In the genomic region with DNA sequence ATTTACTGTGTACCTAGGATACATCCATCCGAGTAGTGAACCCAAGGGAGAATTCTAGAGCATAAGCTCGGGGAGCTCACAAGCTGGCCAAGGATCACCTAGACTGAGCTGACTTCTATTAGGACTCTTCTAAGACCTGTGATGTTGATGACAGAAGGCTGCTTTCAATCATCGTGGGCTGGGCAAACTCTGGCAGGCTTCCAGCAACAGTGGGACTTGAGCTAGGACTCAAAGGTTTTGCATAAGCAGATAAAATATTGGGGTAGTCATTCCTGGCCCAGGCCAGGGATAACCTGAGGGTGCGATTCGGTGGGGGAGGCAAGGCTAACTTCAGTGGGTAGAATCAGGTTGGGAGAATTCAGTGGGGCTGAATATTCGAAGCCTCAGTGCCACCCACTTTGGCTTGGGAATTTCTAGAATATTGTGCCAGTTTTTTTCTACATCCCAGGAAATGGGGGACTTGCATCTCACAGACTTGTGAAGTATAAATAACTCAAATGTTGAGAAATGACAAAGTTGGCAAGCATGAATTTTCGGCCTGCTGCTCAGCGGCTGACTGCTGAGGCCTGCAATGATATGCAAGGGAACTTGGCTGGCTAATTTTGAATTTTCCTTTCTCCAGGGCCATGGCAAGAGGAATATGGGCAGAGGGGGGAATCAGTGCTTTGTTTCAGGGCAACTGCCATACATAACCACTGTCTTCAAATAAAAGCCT, we compare ENCODE assay signal across 1 cellular context.
TF ChIP-seq lines count a peak whose summit lies in the region.

No MANE protein-coding gene starts in this region.

TF ChIP-seq in GM23338, 12 proteins besides CTCF, POLR2A, EP300 and RAD21 (continued from another document):
- TF ChIP-seq, protein P1, sequence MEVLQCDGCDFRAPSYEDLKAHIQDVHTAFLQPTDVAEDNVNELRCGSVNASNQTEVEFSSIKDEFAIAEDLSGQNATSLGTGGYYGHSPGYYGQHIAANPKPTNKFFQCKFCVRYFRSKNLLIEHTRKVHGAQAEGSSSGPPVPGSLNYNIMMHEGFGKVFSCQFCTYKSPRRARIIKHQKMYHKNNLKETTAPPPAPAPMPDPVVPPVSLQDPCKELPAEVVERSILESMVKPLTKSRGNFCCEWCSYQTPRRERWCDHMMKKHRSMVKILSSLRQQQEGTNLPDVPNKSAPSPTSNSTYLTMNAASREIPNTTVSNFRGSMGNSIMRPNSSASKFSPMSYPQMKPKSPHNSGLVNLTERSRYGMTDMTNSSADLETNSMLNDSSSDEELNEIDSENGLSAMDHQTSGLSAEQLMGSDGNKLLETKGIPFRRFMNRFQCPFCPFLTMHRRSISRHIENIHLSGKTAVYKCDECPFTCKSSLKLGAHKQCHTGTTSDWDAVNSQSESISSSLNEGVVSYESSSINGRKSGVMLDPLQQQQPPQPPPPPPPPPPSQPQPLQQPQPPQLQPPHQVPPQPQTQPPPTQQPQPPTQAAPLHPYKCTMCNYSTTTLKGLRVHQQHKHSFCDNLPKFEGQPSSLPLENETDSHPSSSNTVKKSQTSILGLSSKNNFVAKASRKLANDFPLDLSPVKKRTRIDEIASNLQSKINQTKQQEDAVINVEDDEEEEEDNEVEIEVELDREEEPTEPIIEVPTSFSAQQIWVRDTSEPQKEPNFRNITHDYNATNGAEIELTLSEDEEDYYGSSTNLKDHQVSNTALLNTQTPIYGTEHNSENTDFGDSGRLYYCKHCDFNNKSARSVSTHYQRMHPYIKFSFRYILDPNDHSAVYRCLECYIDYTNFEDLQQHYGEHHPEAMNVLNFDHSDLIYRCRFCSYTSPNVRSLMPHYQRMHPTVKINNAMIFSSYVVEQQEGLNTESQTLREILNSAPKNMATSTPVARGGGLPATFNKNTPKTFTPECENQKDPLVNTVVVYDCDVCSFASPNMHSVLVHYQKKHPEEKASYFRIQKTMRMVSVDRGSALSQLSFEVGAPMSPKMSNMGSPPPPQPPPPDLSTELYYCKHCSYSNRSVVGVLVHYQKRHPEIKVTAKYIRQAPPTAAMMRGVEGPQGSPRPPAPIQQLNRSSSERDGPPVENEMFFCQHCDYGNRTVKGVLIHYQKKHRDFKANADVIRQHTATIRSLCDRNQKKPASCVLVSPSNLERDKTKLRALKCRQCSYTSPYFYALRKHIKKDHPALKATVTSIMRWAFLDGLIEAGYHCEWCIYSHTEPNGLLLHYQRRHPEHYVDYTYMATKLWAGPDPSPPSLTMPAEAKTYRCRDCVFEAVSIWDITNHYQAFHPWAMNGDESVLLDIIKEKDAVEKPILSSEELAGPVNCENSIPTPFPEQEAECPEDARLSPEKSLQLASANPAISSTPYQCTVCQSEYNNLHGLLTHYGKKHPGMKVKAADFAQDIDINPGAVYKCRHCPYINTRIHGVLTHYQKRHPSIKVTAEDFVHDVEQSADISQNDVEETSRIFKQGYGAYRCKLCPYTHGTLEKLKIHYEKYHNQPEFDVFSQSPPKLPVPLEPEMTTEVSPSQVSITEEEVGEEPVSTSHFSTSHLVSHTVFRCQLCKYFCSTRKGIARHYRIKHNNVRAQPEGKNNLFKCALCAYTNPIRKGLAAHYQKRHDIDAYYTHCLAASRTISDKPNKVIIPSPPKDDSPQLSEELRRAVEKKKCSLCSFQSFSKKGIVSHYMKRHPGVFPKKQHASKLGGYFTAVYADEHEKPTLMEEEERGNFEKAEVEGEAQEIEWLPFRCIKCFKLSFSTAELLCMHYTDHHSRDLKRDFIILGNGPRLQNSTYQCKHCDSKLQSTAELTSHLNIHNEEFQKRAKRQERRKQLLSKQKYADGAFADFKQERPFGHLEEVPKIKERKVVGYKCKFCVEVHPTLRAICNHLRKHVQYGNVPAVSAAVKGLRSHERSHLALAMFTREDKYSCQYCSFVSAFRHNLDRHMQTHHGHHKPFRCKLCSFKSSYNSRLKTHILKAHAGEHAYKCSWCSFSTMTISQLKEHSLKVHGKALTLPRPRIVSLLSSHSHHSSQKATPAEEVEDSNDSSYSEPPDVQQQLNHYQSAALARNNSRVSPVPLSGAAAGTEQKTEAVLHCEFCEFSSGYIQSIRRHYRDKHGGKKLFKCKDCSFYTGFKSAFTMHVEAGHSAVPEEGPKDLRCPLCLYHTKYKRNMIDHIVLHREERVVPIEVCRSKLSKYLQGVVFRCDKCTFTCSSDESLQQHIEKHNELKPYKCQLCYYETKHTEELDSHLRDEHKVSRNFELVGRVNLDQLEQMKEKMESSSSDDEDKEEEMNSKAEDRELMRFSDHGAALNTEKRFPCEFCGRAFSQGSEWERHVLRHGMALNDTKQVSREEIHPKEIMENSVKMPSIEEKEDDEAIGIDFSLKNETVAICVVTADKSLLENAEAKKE (CRISPR knock-in tag; IDR thresholded peaks at IDR 0.05), result no peak
- TF ChIP-seq POLR2AphosphoS5 (IDR thresholded peaks at IDR 0.05; ENCODE audit: low read depth), result no peak
- no peak for TF ChIP-seq CREB1 (CRISPR knock-in tag; IDR thresholded peaks at IDR 0.05; ENCODE audit: low read depth)
- TF ChIP-seq EZH2phosphoT487 (IDR thresholded peaks at IDR 0.05; ENCODE audit: unreplicated experiment), result no peak
- no peak for TF ChIP-seq JUNB (IDR thresholded peaks at IDR 0.05; ENCODE audit: unreplicated experiment)
- TF ChIP-seq ZNF114 (CRISPR knock-in tag; IDR thresholded peaks at IDR 0.05), result no peak
- TF ChIP-seq NANOG (IDR thresholded peaks at IDR 0.05; ENCODE audit: borderline replicate concordance), result no peak
- no peak for TF ChIP-seq STAT1 (IDR thresholded peaks at IDR 0.05; ENCODE audit: unreplicated experiment)
